ENCODE assay signal across 24 cellular contexts in the genomic region with DNA sequence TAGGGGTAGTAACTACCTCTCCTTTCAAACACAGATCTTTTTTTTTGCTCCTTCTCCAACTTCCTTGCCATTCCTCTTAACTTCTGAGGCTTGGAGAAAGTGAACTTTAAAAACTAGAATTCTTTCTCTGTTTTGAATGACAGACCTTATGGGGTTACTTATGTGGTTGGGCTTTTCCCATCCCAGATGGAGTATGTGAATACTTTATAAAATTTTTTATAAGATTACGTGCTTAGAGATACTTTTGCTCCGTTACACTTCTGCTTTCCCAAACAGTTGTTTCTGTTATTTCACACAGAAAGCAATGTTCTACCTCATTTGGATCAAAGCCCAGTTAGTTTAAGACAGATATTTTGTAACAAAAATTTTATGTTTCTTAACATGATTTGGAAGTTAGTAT. TPM values are rescaled to one million over a fixed set of nuclear protein-coding genes. Genes with fewer than 3 reads are reported as not detected.
"Had no signal": no experiment of that assay in that cellular context is flagged by ENCODE, and none has a peak within 500 bp of the region (broad histone marks: within the 10 kb centered on the region; RNA-seq: fewer than 3 reads in every experiment).

No MANE protein-coding gene starts in this region.

- H3K9me3 Mint-ChIP-seq: activated CD4-positive, alpha-beta memory T cell treated with anti-CD3 and anti-CD28 coated beads for 36 hours; activated CD4-positive, alpha-beta T cell treated with anti-CD3 and anti-CD28 coated beads, Interleukin-2, amount 10 ng/mL, durations not matched to agents 24 days and 14 days; activated naive CD4-positive, alpha-beta T cell treated with anti-CD3 and anti-CD28 coated beads, Interleukin-2, amount 50 U/mL, for 24 hours; activated naive CD8-positive, alpha-beta T cell treated with anti-CD3 and anti-CD28 coated beads, Interleukin-2, amount 50 U/mL, for 24 hours; activated T-cell treated with anti-CD3 and anti-CD28 coated beads, Interleukin-2, amount 50 U/mL, for 24 hours; central memory CD8-positive, alpha-beta T cell; naive thymus-derived CD4-positive, alpha-beta T cell; stimulated activated effector memory CD8-positive, alpha-beta T cell treated with anti-CD3 and anti-CD28 coated beads, Interleukin-12 subunit alpha, Interleukin-12 subunit beta, amount 100 ng/mL, for 72 hours; stimulated activated naive CD8-positive, alpha-beta T cell treated with anti-CD3 and anti-CD28 coated beads, Interleukin-15, Interleukin-2, amounts not matched to agents 100 ng/mL and 50 ng/mL, for 24 hours; type B pancreatic cell had no signal

- H3K27ac Mint-ChIP-seq: activated CD4-positive, alpha-beta memory T cell treated with anti-CD3 and anti-CD28 coated beads for 36 hours; activated CD4-positive, alpha-beta T cell treated with anti-CD3 and anti-CD28 coated beads, Interleukin-2, amount 10 ng/mL, durations not matched to agents 24 days and 14 days; activated naive CD4-positive, alpha-beta T cell treated with anti-CD3 and anti-CD28 coated beads, Interleukin-2, amount 50 U/mL, for 24 hours; activated naive CD8-positive, alpha-beta T cell treated with anti-CD3 and anti-CD28 coated beads, Interleukin-2, amount 50 U/mL, for 24 hours; activated T-cell treated with anti-CD3 and anti-CD28 coated beads, Interleukin-2, amount 50 U/mL, for 24 hours; naive thymus-derived CD4-positive, alpha-beta T cell; stimulated activated effector memory CD8-positive, alpha-beta T cell treated with anti-CD3 and anti-CD28 coated beads, Interleukin-12 subunit alpha, Interleukin-12 subunit beta, amount 100 ng/mL, for 72 hours; stimulated activated naive CD8-positive, alpha-beta T cell treated with anti-CD3 and anti-CD28 coated beads, Interleukin-15, Interleukin-2, amounts not matched to agents 100 ng/mL and 50 ng/mL, for 24 hours; type B pancreatic cell had no signal

- H3K27ac ChIP-seq: gastroesophageal sphincter, right lobe of liver, skin epidermis, thoracic aorta, uterus had no signal

- H3K4me1 Mint-ChIP-seq: activated CD4-positive, alpha-beta T cell treated with anti-CD3 and anti-CD28 coated beads, Interleukin-2, amount 10 ng/mL, durations not matched to agents 24 days and 14 days; activated naive CD4-positive, alpha-beta T cell treated with anti-CD3 and anti-CD28 coated beads, Interleukin-2, amount 50 U/mL, for 24 hours; activated naive CD8-positive, alpha-beta T cell treated with anti-CD3 and anti-CD28 coated beads, Interleukin-2, amount 50 U/mL, for 24 hours; central memory CD8-positive, alpha-beta T cell; naive thymus-derived CD4-positive, alpha-beta T cell; stimulated activated effector memory CD8-positive, alpha-beta T cell treated with anti-CD3 and anti-CD28 coated beads, Interleukin-12 subunit alpha, Interleukin-12 subunit beta, amount 100 ng/mL, for 72 hours had no signal

- H3K36me3 ChIP-seq: gastroesophageal sphincter, right lobe of liver, thoracic aorta, uterus had no signal

- ATAC-seq: activated naive CD8-positive, alpha-beta T cell treated with anti-CD3 and anti-CD28 coated beads, Interleukin-2, amount 50 U/mL, for 24 hours; gastroesophageal sphincter; left cardiac atrium; left ventricle myocardium superior; naive thymus-derived CD4-positive, alpha-beta T cell; right lobe of liver; stimulated activated effector memory CD8-positive, alpha-beta T cell treated with anti-CD3 and anti-CD28 coated beads, Interleukin-12 subunit alpha, Interleukin-12 subunit beta, amount 100 ng/mL, for 72 hours had no signal

- H3K27me3 Mint-ChIP-seq: type B pancreatic cell had no signal

- H3K4me3 Mint-ChIP-seq: activated CD4-positive, alpha-beta memory T cell treated with anti-CD3 and anti-CD28 coated beads for 36 hours; activated CD4-positive, alpha-beta T cell treated with anti-CD3 and anti-CD28 coated beads, Interleukin-2, amount 10 ng/mL, durations not matched to agents 24 days and 14 days; activated naive CD4-positive, alpha-beta T cell treated with anti-CD3 and anti-CD28 coated beads, Interleukin-2, amount 50 U/mL, for 24 hours; activated naive CD8-positive, alpha-beta T cell treated with anti-CD3 and anti-CD28 coated beads, Interleukin-2, amount 50 U/mL, for 24 hours; activated T-cell treated with anti-CD3 and anti-CD28 coated beads, Interleukin-2, amount 50 U/mL, for 24 hours; central memory CD8-positive, alpha-beta T cell; naive thymus-derived CD4-positive, alpha-beta T cell; stimulated activated effector memory CD8-positive, alpha-beta T cell treated with anti-CD3 and anti-CD28 coated beads, Interleukin-12 subunit alpha, Interleukin-12 subunit beta, amount 100 ng/mL, for 72 hours; stimulated activated naive CD8-positive, alpha-beta T cell treated with anti-CD3 and anti-CD28 coated beads, Interleukin-15, Interleukin-2, amounts not matched to agents 100 ng/mL and 50 ng/mL, for 24 hours; type B pancreatic cell had no signal

- H3K9me3 ChIP-seq: gastroesophageal sphincter, right lobe of liver, thoracic aorta, uterus had no signal

- H3K4me3 ChIP-seq: gastroesophageal sphincter, right lobe of liver, skin epidermis, thoracic aorta, uterus had no signal

- H3K36me3 Mint-ChIP-seq: activated CD4-positive, alpha-beta memory T cell treated with anti-CD3 and anti-CD28 coated beads for 36 hours; activated naive CD4-positive, alpha-beta T cell treated with anti-CD3 and anti-CD28 coated beads, Interleukin-2, amount 50 U/mL, for 24 hours; naive thymus-derived CD4-positive, alpha-beta T cell; stimulated activated effector memory CD8-positive, alpha-beta T cell treated with anti-CD3 and anti-CD28 coated beads, Interleukin-12 subunit alpha, Interleukin-12 subunit beta, amount 100 ng/mL, for 72 hours; type B pancreatic cell had no signal

- H3K4me1 ChIP-seq: gastroesophageal sphincter, uterus had no signal

- H3K27me3 ChIP-seq: gastroesophageal sphincter, right lobe of liver, uterus had no signal

- DNase-seq: activated CD4-positive, alpha-beta memory T cell treated with anti-CD3 and anti-CD28 coated beads for 36 hours; activated CD4-positive, alpha-beta T cell treated with anti-CD3 and anti-CD28 coated beads, Interleukin-2, amount 10 ng/mL, durations not matched to agents 24 days and 14 days; activated CD4-positive, CD25-positive, alpha-beta regulatory T cell; activated CD8-positive, alpha-beta memory T cell treated with anti-CD3 and anti-CD28 coated beads, Interleukin-2, amount 50 U/mL, for 48 hours; activated gamma-delta T cell treated with Interleukin-2 at 50 U/mL for 16 hours; activated naive CD8-positive, alpha-beta T cell treated with anti-CD3 and anti-CD28 coated beads, Interleukin-2, amount 50 U/mL, for 24 hours; activated T-cell treated with anti-CD3 and anti-CD28 coated beads, Interleukin-2, amount 50 U/mL, for 24 hours; effector CD8-positive, alpha-beta T cell; left cardiac atrium; left ventricle myocardium superior; naive thymus-derived CD4-positive, alpha-beta T cell; right lobe of liver; stimulated activated CD4-positive, alpha-beta T cell treated with anti-CD3 and anti-CD28 coated beads, Interleukin-12 subunit alpha, Interleukin-12 subunit beta, amount 100 ng/mL, for 4 hours; stimulated activated CD4-positive, alpha-beta T cell treated with anti-CD3 and anti-CD28 coated beads, Interleukin-4, amount 100 ng/mL, for 24 hours; uterus had no signal

RNA-seq across cellular contexts. Expression of gene GREB1L, which starts 20.2 kb away (rescaled TPM):
- total RNA-seq: activated CD4-positive, alpha-beta memory T cell treated with anti-CD3 and anti-CD28 coated beads for 36 hours; activated CD4-positive, alpha-beta T cell treated with anti-CD3 and anti-CD28 coated beads, Interleukin-2, amount 10 ng/mL, durations not matched to agents 24 days and 14 days; naive thymus-derived CD4-positive, alpha-beta T cell; T-helper 1 cell treated with Interleukin-12 subunit alpha and Interleukin-12 subunit beta and Interleukin-4 antibody, amounts not matched to agents 30 ng/mL and 1 ng/mL, for 36 hours had no signal
